1 cellular context compared by ENCODE assay signal in the genomic region with DNA sequence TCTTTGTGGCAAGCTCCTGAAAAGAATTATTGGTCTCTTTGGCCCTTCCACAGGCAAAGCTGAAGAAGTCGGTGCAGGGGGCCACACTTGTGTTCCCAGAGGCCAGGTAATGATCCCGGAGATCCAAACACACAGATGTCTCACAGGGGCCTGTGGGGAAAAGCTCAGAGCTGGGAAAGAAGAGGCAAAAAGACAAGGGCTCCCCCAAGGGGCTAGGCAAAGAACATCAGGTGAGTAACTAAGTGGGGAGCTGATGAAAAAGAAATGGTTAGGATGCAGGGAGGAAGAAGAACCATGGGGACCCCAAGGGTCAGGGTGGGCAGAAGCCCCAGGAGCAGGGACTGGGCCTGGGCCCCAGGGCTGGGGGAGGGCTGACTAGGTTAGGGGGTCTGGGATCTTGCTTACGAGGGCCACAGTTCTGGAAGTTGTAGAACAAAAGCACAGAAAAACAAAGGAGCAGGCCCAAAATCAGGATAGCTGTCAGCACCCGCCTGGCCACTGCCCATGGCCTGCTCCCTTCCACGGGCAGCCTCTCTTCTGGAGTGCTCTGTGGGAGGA.
TF ChIP-seq lines count a peak whose summit lies in the region.

No MANE protein-coding gene starts in this region.

TF ChIP-seq in GM23338, 12 proteins besides CTCF, POLR2A, EP300 and RAD21 (continued from another document):
- TF ChIP-seq, protein P1, sequence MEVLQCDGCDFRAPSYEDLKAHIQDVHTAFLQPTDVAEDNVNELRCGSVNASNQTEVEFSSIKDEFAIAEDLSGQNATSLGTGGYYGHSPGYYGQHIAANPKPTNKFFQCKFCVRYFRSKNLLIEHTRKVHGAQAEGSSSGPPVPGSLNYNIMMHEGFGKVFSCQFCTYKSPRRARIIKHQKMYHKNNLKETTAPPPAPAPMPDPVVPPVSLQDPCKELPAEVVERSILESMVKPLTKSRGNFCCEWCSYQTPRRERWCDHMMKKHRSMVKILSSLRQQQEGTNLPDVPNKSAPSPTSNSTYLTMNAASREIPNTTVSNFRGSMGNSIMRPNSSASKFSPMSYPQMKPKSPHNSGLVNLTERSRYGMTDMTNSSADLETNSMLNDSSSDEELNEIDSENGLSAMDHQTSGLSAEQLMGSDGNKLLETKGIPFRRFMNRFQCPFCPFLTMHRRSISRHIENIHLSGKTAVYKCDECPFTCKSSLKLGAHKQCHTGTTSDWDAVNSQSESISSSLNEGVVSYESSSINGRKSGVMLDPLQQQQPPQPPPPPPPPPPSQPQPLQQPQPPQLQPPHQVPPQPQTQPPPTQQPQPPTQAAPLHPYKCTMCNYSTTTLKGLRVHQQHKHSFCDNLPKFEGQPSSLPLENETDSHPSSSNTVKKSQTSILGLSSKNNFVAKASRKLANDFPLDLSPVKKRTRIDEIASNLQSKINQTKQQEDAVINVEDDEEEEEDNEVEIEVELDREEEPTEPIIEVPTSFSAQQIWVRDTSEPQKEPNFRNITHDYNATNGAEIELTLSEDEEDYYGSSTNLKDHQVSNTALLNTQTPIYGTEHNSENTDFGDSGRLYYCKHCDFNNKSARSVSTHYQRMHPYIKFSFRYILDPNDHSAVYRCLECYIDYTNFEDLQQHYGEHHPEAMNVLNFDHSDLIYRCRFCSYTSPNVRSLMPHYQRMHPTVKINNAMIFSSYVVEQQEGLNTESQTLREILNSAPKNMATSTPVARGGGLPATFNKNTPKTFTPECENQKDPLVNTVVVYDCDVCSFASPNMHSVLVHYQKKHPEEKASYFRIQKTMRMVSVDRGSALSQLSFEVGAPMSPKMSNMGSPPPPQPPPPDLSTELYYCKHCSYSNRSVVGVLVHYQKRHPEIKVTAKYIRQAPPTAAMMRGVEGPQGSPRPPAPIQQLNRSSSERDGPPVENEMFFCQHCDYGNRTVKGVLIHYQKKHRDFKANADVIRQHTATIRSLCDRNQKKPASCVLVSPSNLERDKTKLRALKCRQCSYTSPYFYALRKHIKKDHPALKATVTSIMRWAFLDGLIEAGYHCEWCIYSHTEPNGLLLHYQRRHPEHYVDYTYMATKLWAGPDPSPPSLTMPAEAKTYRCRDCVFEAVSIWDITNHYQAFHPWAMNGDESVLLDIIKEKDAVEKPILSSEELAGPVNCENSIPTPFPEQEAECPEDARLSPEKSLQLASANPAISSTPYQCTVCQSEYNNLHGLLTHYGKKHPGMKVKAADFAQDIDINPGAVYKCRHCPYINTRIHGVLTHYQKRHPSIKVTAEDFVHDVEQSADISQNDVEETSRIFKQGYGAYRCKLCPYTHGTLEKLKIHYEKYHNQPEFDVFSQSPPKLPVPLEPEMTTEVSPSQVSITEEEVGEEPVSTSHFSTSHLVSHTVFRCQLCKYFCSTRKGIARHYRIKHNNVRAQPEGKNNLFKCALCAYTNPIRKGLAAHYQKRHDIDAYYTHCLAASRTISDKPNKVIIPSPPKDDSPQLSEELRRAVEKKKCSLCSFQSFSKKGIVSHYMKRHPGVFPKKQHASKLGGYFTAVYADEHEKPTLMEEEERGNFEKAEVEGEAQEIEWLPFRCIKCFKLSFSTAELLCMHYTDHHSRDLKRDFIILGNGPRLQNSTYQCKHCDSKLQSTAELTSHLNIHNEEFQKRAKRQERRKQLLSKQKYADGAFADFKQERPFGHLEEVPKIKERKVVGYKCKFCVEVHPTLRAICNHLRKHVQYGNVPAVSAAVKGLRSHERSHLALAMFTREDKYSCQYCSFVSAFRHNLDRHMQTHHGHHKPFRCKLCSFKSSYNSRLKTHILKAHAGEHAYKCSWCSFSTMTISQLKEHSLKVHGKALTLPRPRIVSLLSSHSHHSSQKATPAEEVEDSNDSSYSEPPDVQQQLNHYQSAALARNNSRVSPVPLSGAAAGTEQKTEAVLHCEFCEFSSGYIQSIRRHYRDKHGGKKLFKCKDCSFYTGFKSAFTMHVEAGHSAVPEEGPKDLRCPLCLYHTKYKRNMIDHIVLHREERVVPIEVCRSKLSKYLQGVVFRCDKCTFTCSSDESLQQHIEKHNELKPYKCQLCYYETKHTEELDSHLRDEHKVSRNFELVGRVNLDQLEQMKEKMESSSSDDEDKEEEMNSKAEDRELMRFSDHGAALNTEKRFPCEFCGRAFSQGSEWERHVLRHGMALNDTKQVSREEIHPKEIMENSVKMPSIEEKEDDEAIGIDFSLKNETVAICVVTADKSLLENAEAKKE (CRISPR knock-in tag; IDR thresholded peaks at IDR 0.05), result no peak
- TF ChIP-seq, protein P2, sequence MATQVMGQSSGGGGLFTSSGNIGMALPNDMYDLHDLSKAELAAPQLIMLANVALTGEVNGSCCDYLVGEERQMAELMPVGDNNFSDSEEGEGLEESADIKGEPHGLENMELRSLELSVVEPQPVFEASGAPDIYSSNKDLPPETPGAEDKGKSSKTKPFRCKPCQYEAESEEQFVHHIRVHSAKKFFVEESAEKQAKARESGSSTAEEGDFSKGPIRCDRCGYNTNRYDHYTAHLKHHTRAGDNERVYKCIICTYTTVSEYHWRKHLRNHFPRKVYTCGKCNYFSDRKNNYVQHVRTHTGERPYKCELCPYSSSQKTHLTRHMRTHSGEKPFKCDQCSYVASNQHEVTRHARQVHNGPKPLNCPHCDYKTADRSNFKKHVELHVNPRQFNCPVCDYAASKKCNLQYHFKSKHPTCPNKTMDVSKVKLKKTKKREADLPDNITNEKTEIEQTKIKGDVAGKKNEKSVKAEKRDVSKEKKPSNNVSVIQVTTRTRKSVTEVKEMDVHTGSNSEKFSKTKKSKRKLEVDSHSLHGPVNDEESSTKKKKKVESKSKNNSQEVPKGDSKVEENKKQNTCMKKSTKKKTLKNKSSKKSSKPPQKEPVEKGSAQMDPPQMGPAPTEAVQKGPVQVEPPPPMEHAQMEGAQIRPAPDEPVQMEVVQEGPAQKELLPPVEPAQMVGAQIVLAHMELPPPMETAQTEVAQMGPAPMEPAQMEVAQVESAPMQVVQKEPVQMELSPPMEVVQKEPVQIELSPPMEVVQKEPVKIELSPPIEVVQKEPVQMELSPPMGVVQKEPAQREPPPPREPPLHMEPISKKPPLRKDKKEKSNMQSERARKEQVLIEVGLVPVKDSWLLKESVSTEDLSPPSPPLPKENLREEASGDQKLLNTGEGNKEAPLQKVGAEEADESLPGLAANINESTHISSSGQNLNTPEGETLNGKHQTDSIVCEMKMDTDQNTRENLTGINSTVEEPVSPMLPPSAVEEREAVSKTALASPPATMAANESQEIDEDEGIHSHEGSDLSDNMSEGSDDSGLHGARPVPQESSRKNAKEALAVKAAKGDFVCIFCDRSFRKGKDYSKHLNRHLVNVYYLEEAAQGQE (IDR thresholded peaks at IDR 0.05; ENCODE audit: unreplicated experiment), result no peak
